Comparison of ENCODE assay signal across 27 cellular contexts in the genomic region with DNA sequence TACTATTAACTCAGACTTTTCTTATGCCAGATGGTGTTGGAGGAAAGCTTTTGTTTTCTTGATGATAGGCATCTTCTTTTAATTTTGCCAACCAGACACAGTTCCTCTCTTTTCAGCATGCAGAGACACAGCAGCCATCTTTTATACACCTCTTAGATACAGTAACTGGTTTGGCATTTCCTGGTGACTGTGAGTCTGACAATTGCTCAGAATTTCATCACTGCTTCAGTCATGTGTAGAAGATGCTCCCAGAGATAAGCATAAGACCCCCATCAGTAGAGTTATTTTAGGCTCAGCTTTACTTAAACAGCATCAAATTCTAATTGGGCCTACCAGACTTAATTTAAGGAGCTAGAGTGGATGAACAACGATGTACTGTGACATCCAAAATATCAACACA.
DNase-seq lines count a peak whose midpoint lies in the region; ATAC-seq and TF ChIP-seq lines count a peak whose summit lies in the region.
"Had no signal": no experiment of that assay in that cellular context is flagged by ENCODE, and none has a peak within 500 bp of the region (broad histone marks: within the 10 kb centered on the region; RNA-seq: fewer than 3 reads in every experiment).

No MANE protein-coding gene starts in this region.

- ATAC-seq in GM18519 (IDR thresholded peaks at IDR 0.05; ENCODE audit: low FRiP score, unreplicated experiment): no peak
- ATAC-seq: activated CD8-positive, alpha-beta T cell treated with anti-CD3 and anti-CD28 coated beads for 36 hours; activated T-cell treated with anti-CD3 and anti-CD28 coated beads, Interleukin-2, amount 50 U/mL, for 4 hours; HepG2; stimulated activated naive CD8-positive, alpha-beta T cell treated with anti-CD3 and anti-CD28 coated beads, Interleukin-15, amount 100 ng/mL, for 72 hours had no signal

- no peak overlapping the region for H3K27ac Mint-ChIP-seq in activated CD4-positive, alpha-beta memory T cell treated with anti-CD3 and anti-CD28 coated beads, Interleukin-2, amount 10 ng/mL, durations not matched to agents 7 days and 5 days
- H3K27ac Mint-ChIP-seq: activated CD8-positive, alpha-beta T cell treated with anti-CD3 and anti-CD28 coated beads for 36 hours; activated naive CD4-positive, alpha-beta T cell treated with anti-CD3 and anti-CD28 coated beads for 36 hours; stimulated activated naive CD8-positive, alpha-beta T cell treated with anti-CD3 and anti-CD28 coated beads, Interleukin-15, amount 100 ng/mL, for 72 hours had no signal

- no peak for TF ChIP-seq CTCF in fibroblast of mammary gland (conservative IDR thresholded peaks at IDR 0.05; ENCODE audit: control insufficient read depth, insufficient read depth, low read depth, low read length)

- DNase-seq in ELR (ENCODE audit: low read depth): peak; percentile 9
- peak; percentile 11 for DNase-seq in RKO (ENCODE audit: low spot score)
- peak; percentile 28 for DNase-seq in fibroblast of mammary gland (ENCODE audit: low read depth)
- peak; percentile 33 for DNase-seq in renal cortical epithelial cell (ENCODE audit: low read depth)
- DNase-seq in NCI-H2171 treated with DMSO at 0.1 percent for 48 hours (lab: John Stamatoyannopoulos, UW): no peak
- no peak for DNase-seq in activated CD4-positive, alpha-beta memory T cell treated with anti-CD3 and anti-CD28 coated beads, Interleukin-2, amount 10 ng/mL, durations not matched to agents 7 days and 5 days
- DNase-seq in pons (ENCODE audit: low spot score): no peak
- DNase-seq: activated CD4-positive, CD25-positive, alpha-beta regulatory T cell; activated CD8-positive, alpha-beta T cell treated with anti-CD3 and anti-CD28 coated beads for 36 hours; activated naive CD4-positive, alpha-beta T cell treated with anti-CD3 and anti-CD28 coated beads for 36 hours; activated T-cell treated with anti-CD3 and anti-CD28 coated beads, Interleukin-2, amount 50 U/mL, for 4 hours; BE2C; dorsolateral prefrontal cortex; erythroblast; GF-D8; HCEC 1CT; head of caudate nucleus; NCI-H1105; NCI-H2081 treated with DMSO at 0.1 percent for 48 hours; NK-92 treated with Interleukin-12 subunit alpha and Interleukin-12 subunit beta, amount 100 ng/mL, for 24 hours; SK-N-SH; stimulated activated CD4-positive, alpha-beta T cell treated with anti-CD3 and anti-CD28 coated beads, Interleukin-4, amount 100 ng/mL, for 4 hours; stimulated activated naive CD8-positive, alpha-beta T cell treated with anti-CD3 and anti-CD28 coated beads, Interleukin-15, amount 100 ng/mL, for 72 hours; upper lobe of left lung had no signal

- peaks cover 10% of the 10 kb centered on the region for H3K9me3 Mint-ChIP-seq in activated CD4-positive, alpha-beta memory T cell treated with anti-CD3 and anti-CD28 coated beads, Interleukin-2, amount 10 ng/mL, durations not matched to agents 7 days and 5 days
- H3K9me3 Mint-ChIP-seq: activated naive CD4-positive, alpha-beta T cell treated with anti-CD3 and anti-CD28 coated beads for 36 hours; stimulated activated naive CD8-positive, alpha-beta T cell treated with anti-CD3 and anti-CD28 coated beads, Interleukin-15, amount 100 ng/mL, for 72 hours had no signal

- no peaks in the 10 kb centered on the region for H3K27me3 Mint-ChIP-seq in activated CD4-positive, alpha-beta memory T cell treated with anti-CD3 and anti-CD28 coated beads, Interleukin-2, amount 10 ng/mL, durations not matched to agents 7 days and 5 days
- H3K27me3 Mint-ChIP-seq: activated CD8-positive, alpha-beta T cell treated with anti-CD3 and anti-CD28 coated beads for 36 hours; central memory CD8-positive, alpha-beta T cell; stimulated activated naive CD8-positive, alpha-beta T cell treated with anti-CD3 and anti-CD28 coated beads, Interleukin-15, amount 100 ng/mL, for 72 hours had no signal

- H3K36me3 Mint-ChIP-seq in activated CD4-positive, alpha-beta memory T cell treated with anti-CD3 and anti-CD28 coated beads, Interleukin-2, amount 10 ng/mL, durations not matched to agents 7 days and 5 days (ENCODE audit: low read depth): no peaks in the 10 kb centered on the region

- H3K4me3 Mint-ChIP-seq in activated CD4-positive, alpha-beta memory T cell treated with anti-CD3 and anti-CD28 coated beads, Interleukin-2, amount 10 ng/mL, durations not matched to agents 7 days and 5 days: no peak overlapping the region
- H3K4me3 Mint-ChIP-seq: activated CD8-positive, alpha-beta T cell treated with anti-CD3 and anti-CD28 coated beads for 36 hours; activated naive CD4-positive, alpha-beta T cell treated with anti-CD3 and anti-CD28 coated beads for 36 hours; activated T-cell treated with anti-CD3 and anti-CD28 coated beads, Interleukin-2, amount 50 U/mL, for 4 hours; central memory CD8-positive, alpha-beta T cell; stimulated activated naive CD8-positive, alpha-beta T cell treated with anti-CD3 and anti-CD28 coated beads, Interleukin-15, amount 100 ng/mL, for 72 hours had no signal

- H3K4me3 ChIP-seq in fibroblast of mammary gland (ENCODE audit: control insufficient read depth, low read depth, low read length): no peak overlapping the region
- H3K4me3 ChIP-seq: upper lobe of left lung had no signal

- CTCF ChIA-PET in activated CD4-positive, alpha-beta memory T cell treated with anti-CD3 and anti-CD28 coated beads, Interleukin-2, amount 10 ng/mL, durations not matched to agents 7 days and 5 days (lab: Charles Lee): no interaction called here

- H3K4me1 Mint-ChIP-seq in activated CD4-positive, alpha-beta memory T cell treated with anti-CD3 and anti-CD28 coated beads, Interleukin-2, amount 10 ng/mL, durations not matched to agents 7 days and 5 days: no peaks in the 10 kb centered on the region
- H3K4me1 Mint-ChIP-seq: central memory CD8-positive, alpha-beta T cell; stimulated activated naive CD8-positive, alpha-beta T cell treated with anti-CD3 and anti-CD28 coated beads, Interleukin-15, amount 100 ng/mL, for 72 hours had no signal

- POLR2A ChIA-PET in activated CD4-positive, alpha-beta memory T cell treated with anti-CD3 and anti-CD28 coated beads, Interleukin-2, amount 10 ng/mL, durations not matched to agents 7 days and 5 days (lab: Charles Lee): no interaction called here

Comparison
In these comparisons a context has a peak if more than half of its experiments do, and no peak if none do; other contexts are left out.
1. DNase-seq: peak in ELR (single experiment), RKO (single experiment), fibroblast of mammary gland (single experiment) and renal cortical epithelial cell (single experiment); none in NCI-H2171 treated with DMSO at 0.1 percent for 48 hours (single experiment), activated CD4-positive, alpha-beta memory T cell treated with anti-CD3 and anti-CD28 coated beads, Interleukin-2, amount 10 ng/mL, durations not matched to agents 7 days and 5 days (single experiment) and pons (single experiment).